In the genomic region with DNA sequence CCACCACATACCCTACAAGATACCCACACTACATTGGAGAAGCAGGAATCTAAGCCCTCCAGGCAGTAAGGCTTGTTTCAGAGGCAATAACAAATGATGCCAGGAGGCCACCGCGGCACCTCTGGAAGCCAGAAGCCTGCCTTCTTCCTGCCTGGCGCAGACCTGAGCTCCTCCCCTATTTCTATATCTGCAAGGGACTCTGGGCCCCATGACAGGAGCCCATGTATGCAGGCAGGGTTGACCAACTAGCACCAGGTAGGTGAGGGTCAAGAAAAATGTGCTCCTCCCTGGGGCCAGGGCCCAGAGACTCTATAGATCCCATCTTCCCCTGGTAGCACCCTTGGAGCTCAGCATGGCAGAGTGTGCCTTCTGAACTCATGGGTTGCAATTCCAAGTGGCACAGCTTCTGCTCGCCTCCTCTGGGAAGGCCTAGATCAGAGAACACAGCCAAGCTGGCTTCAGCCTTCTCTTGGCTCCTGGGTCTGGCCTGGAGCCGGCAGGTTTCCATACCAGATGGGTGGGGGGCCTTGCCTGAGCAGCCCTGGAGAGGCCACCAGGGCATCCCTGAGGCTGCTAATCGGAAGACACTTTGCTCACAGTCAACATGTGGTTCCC, we compare ENCODE assay signal across 2 cellular contexts.
TF ChIP-seq lines count a peak whose summit lies in the region.

No MANE protein-coding gene starts in this region.

TF ChIP-seq in SK-N-SH treated with all-trans-retinoic acid at 6 μM for 48 hours, 23 proteins besides CTCF, POLR2A, EP300 and RAD21 (continued from another document):
- TF ChIP-seq, protein P1, sequence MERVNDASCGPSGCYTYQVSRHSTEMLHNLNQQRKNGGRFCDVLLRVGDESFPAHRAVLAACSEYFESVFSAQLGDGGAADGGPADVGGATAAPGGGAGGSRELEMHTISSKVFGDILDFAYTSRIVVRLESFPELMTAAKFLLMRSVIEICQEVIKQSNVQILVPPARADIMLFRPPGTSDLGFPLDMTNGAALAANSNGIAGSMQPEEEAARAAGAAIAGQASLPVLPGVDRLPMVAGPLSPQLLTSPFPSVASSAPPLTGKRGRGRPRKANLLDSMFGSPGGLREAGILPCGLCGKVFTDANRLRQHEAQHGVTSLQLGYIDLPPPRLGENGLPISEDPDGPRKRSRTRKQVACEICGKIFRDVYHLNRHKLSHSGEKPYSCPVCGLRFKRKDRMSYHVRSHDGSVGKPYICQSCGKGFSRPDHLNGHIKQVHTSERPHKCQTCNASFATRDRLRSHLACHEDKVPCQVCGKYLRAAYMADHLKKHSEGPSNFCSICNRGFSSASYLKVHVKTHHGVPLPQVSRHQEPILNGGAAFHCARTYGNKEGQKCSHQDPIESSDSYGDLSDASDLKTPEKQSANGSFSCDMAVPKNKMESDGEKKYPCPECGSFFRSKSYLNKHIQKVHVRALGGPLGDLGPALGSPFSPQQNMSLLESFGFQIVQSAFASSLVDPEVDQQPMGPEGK (CRISPR knock-in tag; IDR thresholded peaks at IDR 0.05; ENCODE audit: borderline replicate concordance): no peak
- TF ChIP-seq ZFP30 (CRISPR knock-in tag; IDR thresholded peaks at IDR 0.05) (no peak), ZNF8 (CRISPR knock-in tag; IDR thresholded peaks at IDR 0.05) (no peak), OSR1 (CRISPR knock-in tag; IDR thresholded peaks at IDR 0.05) (no peak), TOX (CRISPR knock-in tag; IDR thresholded peaks at IDR 0.05; ENCODE audit: borderline replicate concordance) (no peak), ISL1 (CRISPR knock-in tag; IDR thresholded peaks at IDR 0.05) (no peak), ZC3H10 (CRISPR knock-in tag; IDR thresholded peaks at IDR 0.05) (no peak)
- TF ChIP-seq, protein P2, sequence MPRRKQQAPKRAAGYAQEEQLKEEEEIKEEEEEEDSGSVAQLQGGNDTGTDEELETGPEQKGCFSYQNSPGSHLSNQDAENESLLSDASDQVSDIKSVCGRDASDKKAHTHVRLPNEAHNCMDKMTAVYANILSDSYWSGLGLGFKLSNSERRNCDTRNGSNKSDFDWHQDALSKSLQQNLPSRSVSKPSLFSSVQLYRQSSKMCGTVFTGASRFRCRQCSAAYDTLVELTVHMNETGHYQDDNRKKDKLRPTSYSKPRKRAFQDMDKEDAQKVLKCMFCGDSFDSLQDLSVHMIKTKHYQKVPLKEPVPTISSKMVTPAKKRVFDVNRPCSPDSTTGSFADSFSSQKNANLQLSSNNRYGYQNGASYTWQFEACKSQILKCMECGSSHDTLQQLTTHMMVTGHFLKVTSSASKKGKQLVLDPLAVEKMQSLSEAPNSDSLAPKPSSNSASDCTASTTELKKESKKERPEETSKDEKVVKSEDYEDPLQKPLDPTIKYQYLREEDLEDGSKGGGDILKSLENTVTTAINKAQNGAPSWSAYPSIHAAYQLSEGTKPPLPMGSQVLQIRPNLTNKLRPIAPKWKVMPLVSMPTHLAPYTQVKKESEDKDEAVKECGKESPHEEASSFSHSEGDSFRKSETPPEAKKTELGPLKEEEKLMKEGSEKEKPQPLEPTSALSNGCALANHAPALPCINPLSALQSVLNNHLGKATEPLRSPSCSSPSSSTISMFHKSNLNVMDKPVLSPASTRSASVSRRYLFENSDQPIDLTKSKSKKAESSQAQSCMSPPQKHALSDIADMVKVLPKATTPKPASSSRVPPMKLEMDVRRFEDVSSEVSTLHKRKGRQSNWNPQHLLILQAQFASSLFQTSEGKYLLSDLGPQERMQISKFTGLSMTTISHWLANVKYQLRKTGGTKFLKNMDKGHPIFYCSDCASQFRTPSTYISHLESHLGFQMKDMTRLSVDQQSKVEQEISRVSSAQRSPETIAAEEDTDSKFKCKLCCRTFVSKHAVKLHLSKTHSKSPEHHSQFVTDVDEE (CRISPR knock-in tag; IDR thresholded peaks at IDR 0.05): no peak
- TF ChIP-seq, protein P3, sequence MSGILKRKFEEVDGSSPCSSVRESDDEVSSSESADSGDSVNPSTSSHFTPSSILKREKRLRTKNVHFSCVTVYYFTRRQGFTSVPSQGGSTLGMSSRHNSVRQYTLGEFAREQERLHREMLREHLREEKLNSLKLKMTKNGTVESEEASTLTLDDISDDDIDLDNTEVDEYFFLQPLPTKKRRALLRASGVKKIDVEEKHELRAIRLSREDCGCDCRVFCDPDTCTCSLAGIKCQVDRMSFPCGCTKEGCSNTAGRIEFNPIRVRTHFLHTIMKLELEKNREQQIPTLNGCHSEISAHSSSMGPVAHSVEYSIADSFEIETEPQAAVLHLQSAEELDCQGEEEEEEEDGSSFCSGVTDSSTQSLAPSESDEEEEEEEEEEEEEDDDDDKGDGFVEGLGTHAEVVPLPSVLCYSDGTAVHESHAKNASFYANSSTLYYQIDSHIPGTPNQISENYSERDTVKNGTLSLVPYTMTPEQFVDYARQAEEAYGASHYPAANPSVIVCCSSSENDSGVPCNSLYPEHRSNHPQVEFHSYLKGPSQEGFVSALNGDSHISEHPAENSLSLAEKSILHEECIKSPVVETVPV (CRISPR knock-in tag; IDR thresholded peaks at IDR 0.05): no peak

TF ChIP-seq in SK-N-SH, 30 proteins besides CTCF, POLR2A, EP300 and RAD21 (continued from another document):
- no peak for TF ChIP-seq RCOR1 (IDR thresholded peaks at IDR 0.05; ENCODE audit: low read length)
- TF ChIP-seq SIN3A (IDR thresholded peaks at IDR 0.05; ENCODE audit: borderline replicate concordance, low read depth, low read length): no peak
